ENCODE assay signal across 2 cellular contexts in the genomic region with DNA sequence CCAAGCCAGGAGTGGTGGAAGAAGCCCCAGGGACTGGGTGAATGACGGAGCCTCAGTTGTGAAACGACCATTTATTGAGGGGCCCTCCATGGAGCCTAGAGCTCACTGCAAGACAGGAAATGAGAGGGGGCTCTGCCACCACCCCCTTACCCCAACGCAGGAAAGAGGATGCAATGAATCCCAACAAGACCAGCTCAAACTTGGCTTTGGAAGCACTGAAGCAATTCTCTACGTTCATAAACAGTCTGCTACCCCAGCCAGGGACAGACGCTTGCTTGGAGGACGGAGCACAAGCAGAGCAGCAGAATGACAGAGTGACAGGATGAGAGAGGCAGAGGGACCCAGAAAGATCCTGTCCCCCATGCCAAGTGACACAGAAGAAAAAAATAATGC.
TF ChIP-seq lines count a peak whose summit lies in the region.

No MANE protein-coding gene starts in this region.

TF ChIP-seq in A549, 52 proteins besides CTCF, POLR2A, EP300 and RAD21:
- TF ChIP-seq CHD4 (IDR thresholded peaks at IDR 0.05; ENCODE audit: borderline replicate concordance) (no peak), TFCP2L1 (CRISPR knock-in tag; IDR thresholded peaks at IDR 0.05) (no peak), BHLHE40 (IDR thresholded peaks at IDR 0.05; ENCODE audit: low read depth, low read length) (no peak), FOXS1 (CRISPR knock-in tag; IDR thresholded peaks at IDR 0.05) (no peak), JUN (IDR thresholded peaks at IDR 0.05) (no peak), MAZ (IDR thresholded peaks at IDR 0.05; ENCODE audit: borderline replicate concordance, low read depth, low read length) (no peak), ZFP36 (IDR thresholded peaks at IDR 0.05; ENCODE audit: borderline replicate concordance, partially characterized antibody) (no peak), RNF2 (IDR thresholded peaks at IDR 0.05; ENCODE audit: borderline replicate concordance, low read depth) (no peak), RCOR1 (IDR thresholded peaks at IDR 0.05; ENCODE audit: low read depth, low read length) (no peak), POLR2AphosphoS2 (conservative IDR thresholded peaks at IDR 0.05; ENCODE audit: low read length) (no peak), FOSL2 (IDR thresholded peaks at IDR 0.05) (no peak), FOSL2 (CRISPR knock-in tag; IDR thresholded peaks at IDR 0.05) (no peak), HOXA7 (CRISPR knock-in tag; IDR thresholded peaks at IDR 0.05) (no peak), EHF (CRISPR knock-in tag; IDR thresholded peaks at IDR 0.05) (no peak), ELK1 (IDR thresholded peaks at IDR 0.05; ENCODE audit: low read depth, low read length) (no peak), RARB (CRISPR knock-in tag; IDR thresholded peaks at IDR 0.05) (no peak), HOXB5 (CRISPR knock-in tag; IDR thresholded peaks at IDR 0.05) (no peak), E2F6 (IDR thresholded peaks at IDR 0.05; ENCODE audit: borderline replicate concordance, low read depth) (no peak), CBX2 (IDR thresholded peaks at IDR 0.05; ENCODE audit: borderline replicate concordance, low read depth) (no peak)

TF ChIP-seq in IMR-90, 13 proteins besides CTCF, POLR2A, EP300 and RAD21:
- no peak for TF ChIP-seq MAFK (IDR thresholded peaks at IDR 0.05; ENCODE audit: low read depth, low read length)
- no peak for TF ChIP-seq RFX5 (IDR thresholded peaks at IDR 0.05; ENCODE audit: low read depth, low read length)
- TF ChIP-seq RCOR1 (IDR thresholded peaks at IDR 0.05; ENCODE audit: insufficient replicate concordance, low read length) = no peak
- no peak for TF ChIP-seq CEBPB (IDR thresholded peaks at IDR 0.05; ENCODE audit: low read depth, low read length)
- TF ChIP-seq USF2 (IDR thresholded peaks at IDR 0.05; ENCODE audit: low read depth, low read length) = no peak
- no peak for TF ChIP-seq MXI1 (IDR thresholded peaks at IDR 0.05; ENCODE audit: borderline replicate concordance, low read depth, low read length)
- TF ChIP-seq CHD1 (IDR thresholded peaks at IDR 0.05; ENCODE audit: low read depth, low read length) = no peak
- no peak for TF ChIP-seq MAZ (IDR thresholded peaks at IDR 0.05; ENCODE audit: borderline replicate concordance, low read depth, low read length)
- no peak for TF ChIP-seq SMC3 (IDR thresholded peaks at IDR 0.05; ENCODE audit: low read depth, low read length)
- no peak for TF ChIP-seq FOS (IDR thresholded peaks at IDR 0.05; ENCODE audit: low read depth, low read length)
- TF ChIP-seq ELK1 (IDR thresholded peaks at IDR 0.05; ENCODE audit: borderline replicate concordance, low read depth, low read length) = no peak
- no peak for TF ChIP-seq BHLHE40 (IDR thresholded peaks at IDR 0.05; ENCODE audit: low read depth, low read length)
- no peak for TF ChIP-seq NFE2L2 (IDR thresholded peaks at IDR 0.05; ENCODE audit: low read depth, low read length)
TF ChIP-seq in IMR-90: peak in this region for 0.
